Comparison of ENCODE assay signal across 16 cellular contexts in the genomic region with DNA sequence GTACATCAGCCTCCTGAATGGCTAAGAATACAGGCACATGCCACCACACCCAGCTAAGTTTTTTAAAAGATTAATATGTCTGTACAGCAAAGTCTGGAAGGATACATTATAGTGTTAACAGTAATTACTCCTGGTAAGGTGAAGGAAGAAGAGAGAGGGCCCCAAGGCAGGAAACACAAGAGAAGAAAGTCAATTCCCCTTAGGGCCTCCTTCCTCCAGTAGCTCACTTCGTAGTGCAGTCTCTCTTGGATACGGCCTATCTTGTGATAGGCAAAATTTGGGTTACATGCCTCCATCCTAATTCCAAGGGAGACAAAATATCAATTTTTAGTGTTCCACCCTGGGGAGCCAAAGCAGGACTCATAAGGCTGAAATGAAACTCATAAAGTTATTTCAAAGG. TPM values are rescaled to one million over a fixed set of nuclear protein-coding genes. Genes with fewer than 3 reads are reported as not detected.
A peak's percentile ranks its signal among the peaks of the same experiment; 100 is the strongest.
DNase-seq lines count a peak whose midpoint lies in the region; ATAC-seq and TF ChIP-seq lines count a peak whose summit lies in the region.
"Had no signal": no experiment of that assay in that cellular context is flagged by ENCODE, and none has a peak within 500 bp of the region (broad histone marks: within the 10 kb centered on the region; RNA-seq: fewer than 3 reads in every experiment).

No MANE protein-coding gene starts in this region.

- H2BK15ac ChIP-seq in mesenchymal stem cell (ENCODE audit: low read depth, poor library complexity, severe bottlenecking) = no peak overlapping the region

- H4K8ac ChIP-seq in mesenchymal stem cell (ENCODE audit: low read length) = no peak overlapping the region

- H3K23ac ChIP-seq in mesenchymal stem cell (ENCODE audit: low read length in 2 of 2) = no peak overlapping the region

- H3K9me3 Mint-ChIP-seq in GM23338 = peaks cover 4% of the 10 kb centered on the region; the same call in 1 of the 3 replicates
- H3K9me3 Mint-ChIP-seq in activated naive CD8-positive, alpha-beta T cell treated with anti-CD3 and anti-CD28 coated beads for 36 hours = peaks cover 6% of the 10 kb centered on the region

- peaks cover 11% of the 10 kb centered on the region for H3K9me3 ChIP-seq in BLaER1
- no peaks in the 10 kb centered on the region for H3K9me3 ChIP-seq in mesenchymal stem cell (ENCODE audit: control insufficient read depth, low read length)

- TF ChIP-seq CTCF in GM23338 (conservative IDR thresholded peaks at IDR 0.05; ENCODE audit: low read depth in 2 of 2) = no peak

- no peak overlapping the region for H2BK12ac ChIP-seq in mesenchymal stem cell (ENCODE audit: low read length in 2 of 2)

- peaks cover 6% of the 10 kb centered on the region; the same call in 1 of the 2 replicates for H3K36me3 ChIP-seq in BLaER1
- no peaks in the 10 kb centered on the region for H3K36me3 ChIP-seq in GM23338 (ENCODE audit: insufficient read depth)
- no peaks in the 10 kb centered on the region for H3K36me3 ChIP-seq in mesenchymal stem cell (ENCODE audit: control insufficient read depth in 1 of 2, insufficient read depth in 2 of 2, low read depth in 1 of 2, low read length in 2 of 2)

- no peak overlapping the region for H4K91ac ChIP-seq in mesenchymal stem cell (ENCODE audit: low read length)

- DNase-seq in GM23338 (ENCODE audit: low spot score) = no peak
- DNase-seq in activated naive CD8-positive, alpha-beta T cell treated with anti-CD3 and anti-CD28 coated beads for 36 hours = no peak
- no peak for DNase-seq in mesenchymal stem cell
- no peak for DNase-seq in GM19240 (ENCODE audit: insufficient read length, low spot score)
- DNase-seq in GF-D8 (lab: John Stamatoyannopoulos, UW) = no peak
- no peak for DNase-seq in amygdala (lab: John Stamatoyannopoulos, UW)
- DNase-seq: activated naive CD4-positive, alpha-beta T cell treated with anti-CD3 and anti-CD28 coated beads, Interleukin-2, amount 50 U/mL, for 16 hours; central memory CD4-positive, alpha-beta T cell; HFFc6; islet precursor cell; NCI-H2107; NCI-H774; T1000 had no signal

- H3K4me1 ChIP-seq in BLaER1 (peaks cover 18% of the 10 kb centered on the region), GM23338 (ENCODE audit: insufficient read depth) (peaks cover 73% of the 10 kb centered on the region), mesenchymal stem cell (ENCODE audit: control insufficient read depth, insufficient read depth, low read depth, low read length) (no peaks in the 10 kb centered on the region)

- H2AK5ac ChIP-seq in mesenchymal stem cell (ENCODE audit: low read length, severe bottlenecking) = no peak overlapping the region

- H3K4me1 Mint-ChIP-seq in GM23338 = peaks cover 65% of the 10 kb centered on the region
- H3K4me1 Mint-ChIP-seq in activated naive CD8-positive, alpha-beta T cell treated with anti-CD3 and anti-CD28 coated beads for 36 hours = peaks cover 54% of the 10 kb centered on the region

- no peak overlapping the region for H3K4me3 ChIP-seq in BLaER1
- H3K4me3 ChIP-seq in GM23338 = no peak overlapping the region
- H3K4me3 ChIP-seq in mesenchymal stem cell (ENCODE audit: insufficient read depth in 1 of 2, low read depth in 1 of 2, low read length in 2 of 2) = no peak overlapping the region

- H3K27me3 ChIP-seq in BLaER1 (no peaks in the 10 kb centered on the region), GM23338 (ENCODE audit: insufficient read depth) (no peaks in the 10 kb centered on the region), mesenchymal stem cell (ENCODE audit: control insufficient read depth in 1 of 2, insufficient read depth in 1 of 2, low read length in 2 of 2) (no peaks in the 10 kb centered on the region)

- H3K4ac ChIP-seq in mesenchymal stem cell (ENCODE audit: low read depth in 1 of 2, low read length in 2 of 2) = no peak overlapping the region

- H3K9me2 ChIP-seq in GM23338 (ENCODE audit: insufficient read depth) = no peaks in the 10 kb centered on the region

- H2AFZ ChIP-seq in GM23338 (no peak overlapping the region), mesenchymal stem cell (ENCODE audit: low read depth, low read length) (no peak overlapping the region)

- H3K4me3 Mint-ChIP-seq in GM23338 = peak overlapping the region; percentile 8; the same call in 1 of the 3 replicates
- H3K4me3 Mint-ChIP-seq in activated naive CD8-positive, alpha-beta T cell treated with anti-CD3 and anti-CD28 coated beads for 36 hours = no peak overlapping the region
- H3K4me3 Mint-ChIP-seq: mesothelial cell of epicardium had no signal

- H3K27ac ChIP-seq in BLaER1 (no peak overlapping the region; the same call in 1 of the 2 replicates), GM23338 (ENCODE audit: low read depth) (no peak overlapping the region; the same call in 1 of the 2 replicates), mesenchymal stem cell (ENCODE audit: low read length, poor library complexity, severe bottlenecking) (no peak overlapping the region)

- H3K9ac ChIP-seq in BLaER1 (no peak overlapping the region), mesenchymal stem cell (ENCODE audit: low read length) (peak overlapping the region; percentile 86)

- no peak overlapping the region for H2BK120ac ChIP-seq in mesenchymal stem cell (ENCODE audit: low read depth, low read length)

- ATAC-seq in GM23338 (peak; percentile 25; the same call in 1 of the 3 replicates), GM19023 (IDR thresholded peaks at IDR 0.05; ENCODE audit: unreplicated experiment) (no peak)

- H4K20me1 ChIP-seq in BLaER1 (no peaks in the 10 kb centered on the region), GM23338 (replicated peaks; ENCODE audit: insufficient read depth) (peaks cover 69% of the 10 kb centered on the region)

- peaks cover 100% of the 10 kb centered on the region for H3K79me2 ChIP-seq in GM23338 (replicated peaks; ENCODE audit: insufficient read depth)

- no peak overlapping the region for H2BK5ac ChIP-seq in mesenchymal stem cell (ENCODE audit: low read depth, low read length, poor library complexity, severe bottlenecking)

- peak overlapping the region; percentile 33 for H3K4me2 ChIP-seq in BLaER1
- peak overlapping the region; percentile 6; the same call in 1 of the 2 replicates for H3K4me2 ChIP-seq in GM23338
- no peak overlapping the region for H3K4me2 ChIP-seq in mesenchymal stem cell (ENCODE audit: low read length, poor library complexity, severe bottlenecking)

- H3K27ac Mint-ChIP-seq in GM23338 = peak overlapping the region; percentile 72; the same call in 1 of the 2 replicates
- H3K27ac Mint-ChIP-seq in activated naive CD8-positive, alpha-beta T cell treated with anti-CD3 and anti-CD28 coated beads for 36 hours = peak overlapping the region; percentile 26

- H3K36me3 Mint-ChIP-seq in GM23338 (ENCODE audit: low read depth) = peaks cover 21% of the 10 kb centered on the region
- H3K36me3 Mint-ChIP-seq in activated naive CD8-positive, alpha-beta T cell treated with anti-CD3 and anti-CD28 coated beads for 36 hours = peaks cover 15% of the 10 kb centered on the region

- peaks cover 3% of the 10 kb centered on the region for H3K79me1 ChIP-seq in mesenchymal stem cell (replicated peaks; ENCODE audit: low read length, poor library complexity, severe bottlenecking)

- no peak overlapping the region for H3K14ac ChIP-seq in mesenchymal stem cell (ENCODE audit: low read length in 2 of 2)

- H3K27me3 Mint-ChIP-seq in GM23338 (ENCODE audit: insufficient read depth, low read depth, poor library complexity) = no peaks in the 10 kb centered on the region
- no peaks in the 10 kb centered on the region for H3K27me3 Mint-ChIP-seq in activated naive CD8-positive, alpha-beta T cell treated with anti-CD3 and anti-CD28 coated beads for 36 hours

- H3K18ac ChIP-seq in mesenchymal stem cell (ENCODE audit: low read depth in 1 of 2, low read length in 2 of 2) = no peak overlapping the region

- WGBS in mesenchymal stem cell = 89% methylated on average over 2 of the region's 2 CpGs

- H3F3A ChIP-seq in GM23338 (replicated peaks; ENCODE audit: low read depth) = no peaks in the 10 kb centered on the region

TF ChIP-seq in GM23338, 12 proteins besides CTCF, POLR2A, EP300 and RAD21 (continues in another document):
- TF ChIP-seq EZH2 (IDR thresholded peaks at IDR 0.05; ENCODE audit: low read depth, unreplicated experiment) (no peak), EZH2phosphoT487 (IDR thresholded peaks at IDR 0.05; ENCODE audit: unreplicated experiment) (no peak), CREB1 (CRISPR knock-in tag; IDR thresholded peaks at IDR 0.05; ENCODE audit: low read depth) (no peak), POLR2AphosphoS5 (IDR thresholded peaks at IDR 0.05; ENCODE audit: low read depth) (no peak), NANOG (IDR thresholded peaks at IDR 0.05; ENCODE audit: borderline replicate concordance) (no peak), ZNF114 (CRISPR knock-in tag; IDR thresholded peaks at IDR 0.05) (no peak), JUNB (IDR thresholded peaks at IDR 0.05; ENCODE audit: unreplicated experiment) (no peak), ZNF331 (CRISPR knock-in tag; IDR thresholded peaks at IDR 0.05; ENCODE audit: low read depth) (no peak), STAT1 (IDR thresholded peaks at IDR 0.05; ENCODE audit: unreplicated experiment) (no peak)
- TF ChIP-seq, protein P1, sequence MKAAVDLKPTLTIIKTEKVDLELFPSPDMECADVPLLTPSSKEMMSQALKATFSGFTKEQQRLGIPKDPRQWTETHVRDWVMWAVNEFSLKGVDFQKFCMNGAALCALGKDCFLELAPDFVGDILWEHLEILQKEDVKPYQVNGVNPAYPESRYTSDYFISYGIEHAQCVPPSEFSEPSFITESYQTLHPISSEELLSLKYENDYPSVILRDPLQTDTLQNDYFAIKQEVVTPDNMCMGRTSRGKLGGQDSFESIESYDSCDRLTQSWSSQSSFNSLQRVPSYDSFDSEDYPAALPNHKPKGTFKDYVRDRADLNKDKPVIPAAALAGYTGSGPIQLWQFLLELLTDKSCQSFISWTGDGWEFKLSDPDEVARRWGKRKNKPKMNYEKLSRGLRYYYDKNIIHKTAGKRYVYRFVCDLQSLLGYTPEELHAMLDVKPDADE (IDR thresholded peaks at IDR 0.05) = no peak

RNA-seq across cellular contexts. Expression of a gene that starts 15.2 kb away (rescaled TPM):
- total RNA-seq in GM23338 (2014; rRNA removed; shearing (Covaris generic)) = 78.7 and 97.7 TPM in 2 replicates
- polyA plus RNA-seq in GM23338 (2016; fragmentation: Nextera tagmentation; extraction: Ambion mirVana) = 12.2 and 16.9 TPM in 2 replicates
- 10 to 100 TPM; 12.0 to 12.2 TPM for total RNA-seq in activated naive CD8-positive, alpha-beta T cell treated with anti-CD3 and anti-CD28 coated beads for 36 hours
- 0.11 TPM for polyA plus RNA-seq in mesenchymal stem cell (2013, experiment 1 of 2)
- 0.15 TPM for polyA plus RNA-seq in mesenchymal stem cell (2013, experiment 2 of 2)
